13 cellular contexts compared by ENCODE assay signal in the genomic region with DNA sequence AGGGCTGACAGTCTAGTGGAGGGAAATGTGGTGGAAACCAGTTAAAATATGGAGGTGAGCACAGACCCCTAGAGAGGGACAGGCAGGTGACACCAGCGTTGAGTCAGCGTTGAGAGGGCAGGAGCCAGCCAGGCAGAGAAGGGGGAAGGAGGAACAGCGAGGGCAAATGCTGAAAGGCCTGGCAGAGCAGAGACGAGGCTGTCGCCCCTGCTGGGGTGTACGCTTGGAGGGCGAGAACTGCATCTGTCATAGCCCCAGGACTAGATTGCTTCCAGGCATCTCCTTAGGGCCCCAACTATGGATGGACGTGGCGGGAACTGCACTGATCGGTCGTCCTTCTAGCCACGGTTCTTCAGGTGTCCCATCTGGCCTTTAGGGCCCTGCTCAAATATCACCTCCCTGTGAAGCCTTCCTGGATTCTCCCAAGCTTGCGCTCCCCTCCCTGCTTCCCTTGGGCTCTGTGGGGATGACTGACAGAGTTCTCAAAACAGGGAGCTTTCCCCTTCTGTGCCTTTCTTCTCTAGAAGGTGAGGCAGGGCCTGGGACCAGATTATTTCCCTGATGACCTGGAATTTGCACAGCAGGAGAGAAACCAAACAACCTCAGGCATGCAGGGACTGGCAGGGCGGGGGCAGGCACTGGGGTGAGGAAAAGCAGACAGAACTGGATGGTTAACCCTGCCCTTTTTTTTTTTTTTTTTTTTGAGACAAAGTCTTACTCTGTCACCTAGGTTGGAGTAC. TPM values are rescaled to one million over a fixed set of nuclear protein-coding genes. Genes with fewer than 3 reads are reported as not detected.
A peak's percentile ranks its signal among the peaks of the same experiment; 100 is the strongest.
DNase-seq lines count a peak whose midpoint lies in the region; ATAC-seq and TF ChIP-seq lines count a peak whose summit lies in the region.
"Had no signal": no experiment of that assay in that cellular context is flagged by ENCODE, and none has a peak within 500 bp of the region (broad histone marks: within the 10 kb centered on the region; RNA-seq: fewer than 3 reads in every experiment).

No MANE protein-coding gene starts in this region.

- H3K4me3 ChIP-seq in SK-N-MC (no peak overlapping the region), suprapubic skin (no peak overlapping the region)

- ATAC-seq in foreskin keratinocyte: peak; percentile 43
- ATAC-seq: left lobe of liver, Right ventricle myocardium inferior had no signal

- no peak overlapping the region for H3K9ac ChIP-seq in SK-N-MC (ENCODE audit: insufficient read length)

- DNase-seq in HEK293T (ENCODE audit: extremely low spot score): no peak
- no peak for DNase-seq in SK-N-MC (ENCODE audit: low read depth, low spot score)
- peak; percentile 44 to 67 for DNase-seq in foreskin keratinocyte
- DNase-seq in suprapubic skin (ENCODE audit: low spot score in 2 of 2): no peak
- no peak for DNase-seq in AG08396 (ENCODE audit: low spot score)
- DNase-seq in dedifferentiated amniotic fluid mesenchymal stem cell (ENCODE audit: extremely low spot score): no peak
- DNase-seq in activated naive CD4-positive, alpha-beta T cell (lab: John Stamatoyannopoulos, UW): no peak
- DNase-seq: activated T-cell treated with anti-CD3 and anti-CD28 coated beads, Interleukin-2, amount 50 U/mL, for 1 hour; DND-41; NCI-H510A had no signal

- H3K27me3 ChIP-seq in foreskin keratinocyte (no peaks in the 10 kb centered on the region), suprapubic skin (no peaks in the 10 kb centered on the region)
- H3K27me3 ChIP-seq: neutrophil had no signal

- POLR2A ChIA-PET in HEK293T (lab: Yijun Ruan, JAX): no interaction called here

- TF ChIP-seq EP300 in suprapubic skin (IDR thresholded peaks at IDR 0.05): no peak

- H3K36me3 ChIP-seq in SK-N-MC (ENCODE audit: insufficient read depth, low read length): 0 out of 2 replicates have a peak, but pooled peaks cover 4% of the 10 kb centered on the region
- no peaks in the 10 kb centered on the region for H3K36me3 ChIP-seq in suprapubic skin
- H3K36me3 ChIP-seq: neutrophil had no signal

- H3K9me3 ChIP-seq in SK-N-MC (ENCODE audit: low read depth, low read length) (no peaks in the 10 kb centered on the region), suprapubic skin (no peaks in the 10 kb centered on the region)
- H3K9me3 ChIP-seq: neutrophil had no signal

- H3K4me1 ChIP-seq in foreskin keratinocyte (peaks cover 8% of the 10 kb centered on the region), suprapubic skin (peaks cover 78% of the 10 kb centered on the region)

- TF ChIP-seq POLR2A in suprapubic skin (IDR thresholded peaks at IDR 0.05): no peak

- 0 out of 2 replicates have a peak overlapping the region, but pooled peaks have one; percentile 36 for H3K27ac ChIP-seq in SK-N-MC
- no peak overlapping the region for H3K27ac ChIP-seq in foreskin keratinocyte
- H3K27ac ChIP-seq in suprapubic skin: peak overlapping the region; percentile 63
- H3K27ac ChIP-seq: neutrophil had no signal

- WGBS in suprapubic skin: 59% methylated on average over 13 of the region's 14 CpGs

- CTCF ChIA-PET in HEK293T (lab: Yijun Ruan, JAX): no interaction called here

- TF ChIP-seq CTCF in foreskin keratinocyte (conservative IDR thresholded peaks at IDR 0.05): no peak
- TF ChIP-seq CTCF in suprapubic skin (IDR thresholded peaks at IDR 0.05): no peak

TF ChIP-seq in HEK293T, 16 proteins besides CTCF, POLR2A, EP300 and RAD21:
- TF ChIP-seq HDGF (IDR thresholded peaks at IDR 0.05; ENCODE audit: borderline replicate concordance) (no peak), FOXK2 (IDR thresholded peaks at IDR 0.05) (no peak), ARNT (IDR thresholded peaks at IDR 0.05) (no peak), SP1 (IDR thresholded peaks at IDR 0.05) (no peak), CTBP1 (IDR thresholded peaks at IDR 0.05; ENCODE audit: borderline replicate concordance) (no peak), BHLHE40 (IDR thresholded peaks at IDR 0.05; ENCODE audit: borderline replicate concordance) (no peak), NFRKB (IDR thresholded peaks at IDR 0.05) (no peak), ZNF384 (IDR thresholded peaks at IDR 0.05) (0 out of 2 replicates have a peak, but pooled peaks have one; percentile 24)

RNA-seq across cellular contexts. Expression of gene SYNGR1, which starts 11.1 kb away (rescaled TPM):
- total RNA-seq in foreskin keratinocyte (1.1 and 2.1 TPM in 2 replicates), suprapubic skin (10 to 100 TPM; 34.6 to 52.5 (median 44.3) TPM)
- 3.6 and 5.4 TPM in 2 replicates for polyA plus RNA-seq in foreskin keratinocyte

RNA-seq across cellular contexts. Expression of gene TAB1, which starts 38.7 kb away (rescaled TPM):
- 14.6 and 15.3 TPM in 2 replicates for total RNA-seq in foreskin keratinocyte
- polyA plus RNA-seq in foreskin keratinocyte: 14.8 and 15.5 TPM in 2 replicates
- 10 to 100 TPM; 16.9 to 35.4 (median 23.3) TPM for total RNA-seq in suprapubic skin

RNA-seq across cellular contexts. Expression of gene RPL3, which starts 41.4 kb away (rescaled TPM):
- total RNA-seq in foreskin keratinocyte (1,748 and 1,956 TPM in 2 replicates), suprapubic skin (1,000 to 10,000 TPM; 2,537 to 3,396 (median 3,080) TPM)
- 2,461 and 2,465 TPM in 2 replicates for polyA plus RNA-seq in foreskin keratinocyte

Comparison
In these comparisons a context has a peak if more than half of its experiments do, and no peak if none do; other contexts are left out.
1. DNase-seq: peak in foreskin keratinocyte (2 of 2); none in HEK293T (single experiment), SK-N-MC (single experiment), suprapubic skin (0 of 2), AG08396 (single experiment), dedifferentiated amniotic fluid mesenchymal stem cell (single experiment) and activated naive CD4-positive, alpha-beta T cell (0 of 4).
2. RNA of gene SYNGR1, which starts 11.1 kb away (total RNA-seq): 34.6 to 52.5 TPM in suprapubic skin; 1.1 to 2.1 TPM in foreskin keratinocyte; every median in the first group is over 10 times any median in the second.